In the genomic region with DNA sequence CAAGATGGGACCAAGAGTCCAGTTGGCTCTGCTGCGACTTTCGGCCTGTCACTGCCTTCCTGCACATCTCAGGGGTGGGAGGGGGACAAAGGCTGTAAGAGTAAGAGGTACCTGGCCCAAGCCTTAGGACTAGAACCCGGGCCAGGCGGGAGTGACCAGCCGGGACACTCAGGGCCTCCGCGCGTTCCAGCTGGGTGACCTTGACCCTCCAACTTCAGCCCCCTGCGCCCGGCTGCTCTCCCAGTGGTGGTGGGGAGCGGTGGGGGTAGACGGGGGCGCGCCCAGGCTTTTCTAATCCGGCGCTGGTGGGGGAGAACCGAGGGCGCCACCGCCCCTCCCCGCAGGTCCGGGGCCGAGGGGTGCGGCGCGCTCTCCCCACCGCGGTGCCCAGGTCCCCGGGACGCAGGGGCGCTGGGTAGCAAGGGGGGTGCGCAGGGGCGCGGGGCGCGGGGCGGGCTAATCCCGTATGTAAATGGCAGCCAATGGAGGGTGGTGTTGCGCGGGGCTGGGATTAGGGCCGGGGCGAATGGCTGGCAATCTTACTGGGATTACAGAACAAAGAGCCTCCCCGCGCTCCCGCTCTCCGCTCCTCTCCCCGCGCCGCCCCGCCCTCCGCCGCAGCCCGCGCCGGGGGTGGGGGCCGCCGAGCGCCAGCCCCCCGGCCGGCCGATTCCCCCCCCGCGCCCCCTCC, we compare ENCODE assay signal across 8 cellular contexts. TPM values are rescaled to one million over a fixed set of nuclear protein-coding genes. Genes with fewer than 3 reads are reported as not detected.
DNase-seq lines count a peak whose midpoint lies in the region; ATAC-seq and TF ChIP-seq lines count a peak whose summit lies in the region.

A gene with protein sequence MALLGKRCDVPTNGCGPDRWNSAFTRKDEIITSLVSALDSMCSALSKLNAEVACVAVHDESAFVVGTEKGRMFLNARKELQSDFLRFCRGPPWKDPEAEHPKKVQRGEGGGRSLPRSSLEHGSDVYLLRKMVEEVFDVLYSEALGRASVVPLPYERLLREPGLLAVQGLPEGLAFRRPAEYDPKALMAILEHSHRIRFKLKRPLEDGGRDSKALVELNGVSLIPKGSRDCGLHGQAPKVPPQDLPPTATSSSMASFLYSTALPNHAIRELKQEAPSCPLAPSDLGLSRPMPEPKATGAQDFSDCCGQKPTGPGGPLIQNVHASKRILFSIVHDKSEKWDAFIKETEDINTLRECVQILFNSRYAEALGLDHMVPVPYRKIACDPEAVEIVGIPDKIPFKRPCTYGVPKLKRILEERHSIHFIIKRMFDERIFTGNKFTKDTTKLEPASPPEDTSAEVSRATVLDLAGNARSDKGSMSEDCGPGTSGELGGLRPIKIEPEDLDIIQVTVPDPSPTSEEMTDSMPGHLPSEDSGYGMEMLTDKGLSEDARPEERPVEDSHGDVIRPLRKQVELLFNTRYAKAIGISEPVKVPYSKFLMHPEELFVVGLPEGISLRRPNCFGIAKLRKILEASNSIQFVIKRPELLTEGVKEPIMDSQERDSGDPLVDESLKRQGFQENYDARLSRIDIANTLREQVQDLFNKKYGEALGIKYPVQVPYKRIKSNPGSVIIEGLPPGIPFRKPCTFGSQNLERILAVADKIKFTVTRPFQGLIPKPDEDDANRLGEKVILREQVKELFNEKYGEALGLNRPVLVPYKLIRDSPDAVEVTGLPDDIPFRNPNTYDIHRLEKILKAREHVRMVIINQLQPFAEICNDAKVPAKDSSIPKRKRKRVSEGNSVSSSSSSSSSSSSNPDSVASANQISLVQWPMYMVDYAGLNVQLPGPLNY (plus strand): TSS at position 586 of the 691 bp plus-strand sequence. CDS start 54,175 bp downstream, outside the sequence.

- H2BK5ac ChIP-seq in trophoblast cell (ENCODE audit: low read depth, low read length, poor library complexity) = no peak within 1 kb of the TSS

- peak within 1 kb of the TSS; percentile 47 for H3K4me3 ChIP-seq in GM12864 (ENCODE audit: low read depth, low read length)
- H3K4me3 ChIP-seq in trophoblast cell (ENCODE audit: low read depth, low read length) = peak within 1 kb of the TSS; percentile 78
- H3K4me3 ChIP-seq in aorta (ENCODE audit: low read length in 2 of 2) = peak within 1 kb of the TSS; percentile 75 to 83

- no CpG with 5 or more reads among the region's 62 CpGs for WGBS in trophoblast cell (ENCODE audit: extremely low coverage, insufficient coverage, insufficient read length)
- 2 to 4% methylated on average over 12 to 62 of the region's 62 CpGs for WGBS in aorta, 2 donors

- H3K9me3 ChIP-seq in trophoblast cell (ENCODE audit: insufficient read depth, low read depth, low read length) (peaks cover 2% of the 10 kb centered on the region), aorta (ENCODE audit: control insufficient read depth, low read length) (no peaks in the 10 kb centered on the region)

- H3K4ac ChIP-seq in trophoblast cell (ENCODE audit: low read depth, low read length) = peak within 1 kb of the TSS; percentile 72

- peak within 1 kb of the TSS; percentile 29 for H4K12ac ChIP-seq in trophoblast cell (ENCODE audit: low read depth, low read length)

- H3K4me2 ChIP-seq in trophoblast cell (ENCODE audit: low read length) = peak within 1 kb of the TSS; percentile 76

- peak within 1 kb of the TSS; percentile 78 for H3K18ac ChIP-seq in trophoblast cell (ENCODE audit: low read length)

- H3K36me3 ChIP-seq in trophoblast cell (ENCODE audit: control insufficient read depth in 1 of 2, insufficient read depth in 2 of 2, low read length in 2 of 2) (peaks cover 2% of the 10 kb centered on the region in 2 experiments), aorta (ENCODE audit: control insufficient read depth in 1 of 2, insufficient read depth in 2 of 2, low read length in 1 of 2) (no peaks in the 10 kb centered on the region)

- peaks cover 2 to 8% of the 10 kb centered on the region in 2 experiments for H3K4me1 ChIP-seq in trophoblast cell (ENCODE audit: control insufficient read depth in 1 of 2, insufficient read depth in 2 of 2, low read length in 2 of 2)
- H3K4me1 ChIP-seq in aorta (ENCODE audit: control insufficient read depth in 1 of 2, insufficient read depth in 2 of 2, low read length in 2 of 2) = no peaks in the 10 kb centered on the region

- H4K8ac ChIP-seq in trophoblast cell (ENCODE audit: low read depth, low read length) = peak within 1 kb of the TSS; percentile 91

- peak within 1 kb of the TSS; percentile 52 for H3K14ac ChIP-seq in trophoblast cell (ENCODE audit: low read length)

- peak within 1 kb of the TSS; percentile 79 for H4K91ac ChIP-seq in trophoblast cell (ENCODE audit: low read depth, low read length)

- no peak within 1 kb of the TSS for H3K27ac ChIP-seq in trophoblast cell (ENCODE audit: low read depth, low read length)
- no peak within 1 kb of the TSS for H3K27ac ChIP-seq in aorta (ENCODE audit: low read depth in 1 of 2, low read length in 2 of 2)

- H2BK120ac ChIP-seq in trophoblast cell (ENCODE audit: insufficient read depth, low read length, poor library complexity) = peak within 1 kb of the TSS; percentile 30

- H3K79me1 ChIP-seq in trophoblast cell (ENCODE audit: low read length) = peaks cover 15% of the 10 kb centered on the region

- H2AK5ac ChIP-seq in trophoblast cell (ENCODE audit: low read length) = peak within 1 kb of the TSS; percentile 49

- H3K9ac ChIP-seq in trophoblast cell (ENCODE audit: low read length) = peak within 1 kb of the TSS; percentile 64

- no peak for TF ChIP-seq CTCF in GM12864 (IDR thresholded peaks at IDR 0.05; ENCODE audit: low read depth, low read length, missing control alignments)

- peak within 1 kb of the TSS; percentile 41 for H2BK12ac ChIP-seq in trophoblast cell (ENCODE audit: low read length)

- no peaks in the 10 kb centered on the region for H3K27me3 ChIP-seq in trophoblast cell (ENCODE audit: insufficient read depth, low read length)
- no peaks in the 10 kb centered on the region for H3K27me3 ChIP-seq in aorta (ENCODE audit: control insufficient read depth in 1 of 2, insufficient read depth in 2 of 2, low read length in 1 of 2)

- peaks cover 6% of the 10 kb centered on the region for H3K79me2 ChIP-seq in trophoblast cell (ENCODE audit: control insufficient read depth, insufficient read depth, low read length, poor library complexity)

- no peak within 1 kb of the TSS for H3K23ac ChIP-seq in trophoblast cell (ENCODE audit: low read length)

- DNase-seq in GM12864 (ENCODE audit: low read depth) (no peak), NCI-H128 (lab: John Stamatoyannopoulos, UW; ENCODE audit: unreplicated experiment) (peak; percentile 29), T follicular helper cell (ENCODE audit: low read depth) (peak; percentile 40), anterior cingulate cortex (lab: John Stamatoyannopoulos, UW) (peak in 54 of 58 donors; percentile 19 to 81 (median 59)), left cardiac atrium (peak; percentile 80), trophoblast cell (peak; percentile 48 to 49), aorta (peak; percentile 74 to 88)

- intact Hi-C loops in left cardiac atrium (cut with DNase I) (no loop called here), aorta (cut with DNase I) (loop anchor here (5.0 to 10.0 kb wide), 2 partner anchors 51 to 114 kb away; no protein-coding TSS in a partner anchor)

- ATAC-seq in left cardiac atrium = peak; percentile 74 to 81
- peak; percentile 61 for ATAC-seq in aorta (ENCODE audit: low FRiP score)
- ATAC-seq in HG03439 (IDR thresholded peaks at IDR 0.05; ENCODE audit: unreplicated experiment) = no peak

- peak within 1 kb of the TSS; percentile 62 for H2AFZ ChIP-seq in trophoblast cell (ENCODE audit: insufficient read depth, low read length, poor library complexity)

RNA-seq across cellular contexts. Expression of the gene that starts here (rescaled TPM):
- 10 to 100 TPM; 19.3 to 50.0 TPM for total RNA-seq in left cardiac atrium
- 20.3 and 24.6 TPM in 2 replicates for polyA plus RNA-seq in trophoblast cell (2013)
- 10 to 100 TPM; 10.3 to 11.5 TPM for total RNA-seq in aorta
- 1 to 10 TPM; 4.3 to 4.8 TPM for polyA plus RNA-seq in aorta

Comparison
In these comparisons a context has a peak if more than half of its experiments do, and no peak if none do; other contexts are left out.
1. intact Hi-C loops: an anchor here in aorta (5.0 to 10.0 kb wide); none called in left cardiac atrium.